Comparison of ENCODE assay signal across 18 cellular contexts in the genomic region with DNA sequence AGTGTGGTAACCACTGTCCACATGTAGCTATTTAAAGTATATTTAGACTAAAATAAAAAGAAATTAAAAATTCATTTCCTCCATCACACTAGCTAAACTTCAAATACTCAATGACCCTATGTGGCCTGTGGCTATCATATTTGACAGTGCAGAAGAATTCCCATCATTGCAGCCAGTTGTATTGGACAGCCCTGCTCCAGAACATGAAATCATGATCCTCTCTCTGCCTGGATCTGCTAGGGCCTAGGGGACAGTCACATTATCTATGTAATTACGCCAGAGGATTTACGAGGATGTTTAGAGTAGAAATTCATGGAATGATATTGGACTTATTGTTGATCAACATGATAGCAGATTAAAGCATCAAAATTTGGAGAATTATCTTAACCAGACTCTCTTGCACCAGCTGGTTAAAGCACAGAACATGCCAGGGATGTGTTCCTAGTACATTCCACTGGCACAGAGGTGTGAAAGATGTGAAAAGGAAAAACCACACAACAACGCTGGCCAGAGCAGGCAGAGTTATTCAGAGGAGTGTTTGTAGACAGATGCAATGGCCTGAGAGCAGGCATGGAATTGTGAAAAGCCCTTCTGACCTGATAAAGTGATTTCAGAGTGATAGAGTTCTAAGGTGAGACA.
"Had no signal": no experiment of that assay in that cellular context is flagged by ENCODE, and none has a peak within 500 bp of the region (broad histone marks: within the 10 kb centered on the region; RNA-seq: fewer than 3 reads in every experiment).

No MANE protein-coding gene starts in this region.

- H3K27ac ChIP-seq: left lung had no signal

- H3K9me3 ChIP-seq: left lung had no signal

- H3K4me1 Mint-ChIP-seq: activated B cell treated with CpG ODN at 0.5 μM for 24 hours, memory B cell had no signal

- DNase-seq: activated B cell treated with CpG ODN at 0.5 μM for 24 hours; activated CD4-positive, alpha-beta T cell treated with anti-CD3 and anti-CD28 coated beads for 48 hours; activated CD8-positive, alpha-beta memory T cell treated with anti-CD3 and anti-CD28 coated beads, Interleukin-2, amount 50 U/mL, for 48 hours; activated gamma-delta T cell treated with Interleukin-2 at 50 U/mL for 16 hours; activated T-cell treated with anti-CD3 and anti-CD28 coated beads, Interleukin-2, amount 50 U/mL, for 72 hours; effector memory CD4-positive, alpha-beta T cell; foreskin melanocyte; head of caudate nucleus; left lung; stimulated activated CD4-positive, alpha-beta T cell treated with anti-CD3 and anti-CD28 coated beads, Interleukin-4, amount 100 ng/mL, for 1 hour; stimulated activated naive CD4-positive, alpha-beta T cell; SW 1271; trophoblast cell had no signal

- H3K36me3 Mint-ChIP-seq: activated naive CD8-positive, alpha-beta T cell; memory B cell; natural killer cell treated with Interleukin-12 subunit alpha and Interleukin-12 subunit beta and Interleukin-15 and Interleukin-18, amount 100 ng/mL, for 72 hours had no signal

- H3K27me3 Mint-ChIP-seq: dendritic cell treated with granulocyte-macrophage colony-stimulating factor and Interleukin-4, amounts not matched to agents 40 ng/mL and 50 ng/mL, for 4 days had no signal

- FAIRE-seq: TTC549 had no signal

- H3K4me3 ChIP-seq: left lung had no signal

- H3K4me1 ChIP-seq: left lung had no signal

- H3K9me3 Mint-ChIP-seq: dendritic cell treated with granulocyte-macrophage colony-stimulating factor and Interleukin-4, amounts not matched to agents 40 ng/mL and 50 ng/mL, for 4 days; natural killer cell treated with Interleukin-12 subunit alpha and Interleukin-12 subunit beta and Interleukin-15 and Interleukin-18, amount 100 ng/mL, for 72 hours had no signal

- H3K27ac Mint-ChIP-seq: activated B cell treated with CpG ODN at 0.5 μM for 24 hours; activated naive CD8-positive, alpha-beta T cell; activated T-cell treated with anti-CD3 and anti-CD28 coated beads, Interleukin-2, amount 50 U/mL, for 72 hours; dendritic cell treated with granulocyte-macrophage colony-stimulating factor and Interleukin-4, amounts not matched to agents 40 ng/mL and 50 ng/mL, for 4 days; memory B cell; natural killer cell treated with Interleukin-12 subunit alpha and Interleukin-12 subunit beta and Interleukin-15 and Interleukin-18, amount 100 ng/mL, for 72 hours had no signal

- H3K4me3 Mint-ChIP-seq: activated B cell treated with CpG ODN at 0.5 μM for 24 hours; activated naive CD8-positive, alpha-beta T cell; activated T-cell treated with anti-CD3 and anti-CD28 coated beads, Interleukin-2, amount 50 U/mL, for 72 hours; dendritic cell treated with granulocyte-macrophage colony-stimulating factor and Interleukin-4, amounts not matched to agents 40 ng/mL and 50 ng/mL, for 4 days; memory B cell; natural killer cell treated with Interleukin-12 subunit alpha and Interleukin-12 subunit beta and Interleukin-15 and Interleukin-18, amount 100 ng/mL, for 72 hours had no signal

- H3K36me3 ChIP-seq: left lung had no signal

- H3K27me3 ChIP-seq: left lung had no signal

- ATAC-seq: activated T-cell treated with anti-CD3 and anti-CD28 coated beads, Interleukin-2, amount 50 U/mL, for 72 hours; left lung; natural killer cell treated with Interleukin-12 subunit alpha and Interleukin-12 subunit beta and Interleukin-15 and Interleukin-18, amount 100 ng/mL, for 72 hours had no signal
